ENCODE assay signal across 1 cellular context in genomic region chr16:66269631-66270332, GRCh38.
TF ChIP-seq lines count a peak whose summit lies in the region.

No MANE protein-coding gene starts in this region.

TF ChIP-seq in HepG2, 621 proteins besides CTCF, POLR2A, EP300 and RAD21 (continued from another document):
- TF ChIP-seq, protein P1, sequence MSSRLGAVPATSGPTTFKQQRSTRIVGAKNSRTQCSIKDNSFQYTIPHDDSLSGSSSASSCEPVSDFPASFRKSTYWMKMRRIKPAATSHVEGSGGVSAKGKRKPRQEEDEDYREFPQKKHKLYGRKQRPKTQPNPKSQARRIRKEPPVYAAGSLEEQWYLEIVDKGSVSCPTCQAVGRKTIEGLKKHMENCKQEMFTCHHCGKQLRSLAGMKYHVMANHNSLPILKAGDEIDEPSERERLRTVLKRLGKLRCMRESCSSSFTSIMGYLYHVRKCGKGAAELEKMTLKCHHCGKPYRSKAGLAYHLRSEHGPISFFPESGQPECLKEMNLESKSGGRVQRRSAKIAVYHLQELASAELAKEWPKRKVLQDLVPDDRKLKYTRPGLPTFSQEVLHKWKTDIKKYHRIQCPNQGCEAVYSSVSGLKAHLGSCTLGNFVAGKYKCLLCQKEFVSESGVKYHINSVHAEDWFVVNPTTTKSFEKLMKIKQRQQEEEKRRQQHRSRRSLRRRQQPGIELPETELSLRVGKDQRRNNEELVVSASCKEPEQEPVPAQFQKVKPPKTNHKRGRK (CRISPR knock-in tag; IDR thresholded peaks at IDR 0.05), result peak; percentile 93
- no peak for TF ChIP-seq FOXA1 (IDR thresholded peaks at IDR 0.05)
- TF ChIP-seq FOXA1 (CRISPR knock-in tag; IDR thresholded peaks at IDR 0.05), result no peak
TF ChIP-seq in HepG2: peak in this region for 2.
